Comparison of ENCODE assay signal across 17 cellular contexts in genomic region chr1:23521588-23521987, GRCh38. TPM values are rescaled to one million over a fixed set of nuclear protein-coding genes. Genes with fewer than 3 reads are reported as not detected.
DNase-seq lines count a peak whose midpoint lies in the region; ATAC-seq, FAIRE-seq and TF ChIP-seq lines count a peak whose summit lies in the region.
"Had no signal": no experiment of that assay in that cellular context is flagged by ENCODE, and none has a peak within 500 bp of the region (broad histone marks: within the 10 kb centered on the region; RNA-seq: fewer than 3 reads in every experiment).

No MANE protein-coding gene starts in this region.

- ATAC-seq in A549 (peak; percentile 49 to 84; a peak in 3 of 6 replicates), HG02623 (IDR thresholded peaks at IDR 0.05; ENCODE audit: unreplicated experiment) (no peak)
- no peak for ATAC-seq in activated T-helper 17 cell treated with anti-CD3 and anti-CD28 coated beads, Interleukin-2, amount 50 U/mL, for 72 hours (replicated peaks)
- ATAC-seq: esophagus mucosa, sciatic nerve had no signal

- 97% methylated on average over 15 of the region's 16 CpGs for WGBS in A549 (ENCODE audit: missing lambda C conversion rate)

- peaks cover 23% of the 10 kb centered on the region for H3K4me1 Mint-ChIP-seq in activated T-helper 17 cell treated with anti-CD3 and anti-CD28 coated beads, Interleukin-2, amount 50 U/mL, for 72 hours

- CTCF ChIA-PET in A549 (lab: Yijun Ruan, JAX) = interaction anchor here (1.1 to 1.7 kb wide), 2 partner anchors 18 to 24 kb away, joined by 3 to 11 read pairs; no protein-coding TSS in a partner anchor
- CTCF ChIA-PET in HEK293T (lab: Yijun Ruan, JAX) = no interaction called here

- no peaks in the 10 kb centered on the region for H3K27me3 Mint-ChIP-seq in activated T-helper 17 cell treated with anti-CD3 and anti-CD28 coated beads, Interleukin-2, amount 50 U/mL, for 72 hours
- H3K27me3 Mint-ChIP-seq: CD8-positive, alpha-beta memory T cell had no signal

- peak overlapping the region; percentile 60 for H3K27ac ChIP-seq in 22Rv1
- H3K27ac ChIP-seq in A549 = no peak overlapping the region
- H3K27ac ChIP-seq: brain microvascular endothelial cell, thyroid gland had no signal

- no peak overlapping the region for H3K4me3 ChIP-seq in A549
- H3K4me3 ChIP-seq: thyroid gland had no signal

- TF ChIP-seq EP300 in A549 (IDR thresholded peaks at IDR 0.05) = no peak

- H3K9me3 Mint-ChIP-seq in activated T-helper 17 cell treated with anti-CD3 and anti-CD28 coated beads, Interleukin-2, amount 50 U/mL, for 72 hours = no peaks in the 10 kb centered on the region
- H3K9me3 Mint-ChIP-seq: CD8-positive, alpha-beta memory T cell had no signal

- no peak for TF ChIP-seq POLR2A in A549 (IDR thresholded peaks at IDR 0.05; ENCODE audit: low read length)

- H3K27ac Mint-ChIP-seq in activated T-helper 17 cell treated with anti-CD3 and anti-CD28 coated beads, Interleukin-2, amount 50 U/mL, for 72 hours = peak overlapping the region; percentile 23

- H3K36me3 Mint-ChIP-seq in activated T-helper 17 cell treated with anti-CD3 and anti-CD28 coated beads, Interleukin-2, amount 50 U/mL, for 72 hours (ENCODE audit: low read depth) = peaks cover 41% of the 10 kb centered on the region

- TF ChIP-seq CTCF in 22Rv1 (IDR thresholded peaks at IDR 0.05) = no peak
- no peak for TF ChIP-seq CTCF in A549 (IDR thresholded peaks at IDR 0.05)

- peaks cover 24% of the 10 kb centered on the region for H3K4me1 ChIP-seq in A549
- H3K4me1 ChIP-seq: thyroid gland had no signal

- DNase-seq in A549 (ENCODE audit: low read depth in 1 of 2, low spot score in 1 of 2) (peak; percentile 31 to 42), HEK293T (ENCODE audit: extremely low spot score) (peak; percentile 51), NCI-H774 (lab: John Stamatoyannopoulos, UW) (no peak), NOMO-1 treated with dmso at 0.1 percent for 144 hours (lab: John Stamatoyannopoulos, UW; ENCODE audit: unreplicated experiment) (no peak)
- DNase-seq: activated naive CD4-positive, alpha-beta T cell; brain microvascular endothelial cell; CD8-positive, alpha-beta memory T cell; GF-D8; head of caudate nucleus; NCI-H1092; nucleus accumbens; thyroid gland had no signal

- POLR2A ChIA-PET in A549 (lab: Yijun Ruan, JAX) = interaction anchor here (0.6 kb wide), 1 partner anchor 177 kb away, joined by 4 read pairs; the partner anchor contains the start of gene HNRNPR
- POLR2A ChIA-PET in HEK293T (lab: Yijun Ruan, JAX) = interaction anchor here (1.7 kb wide), 1 partner anchor 9 kb away, joined by 5 read pairs; no protein-coding TSS in a partner anchor

- H3K4me3 Mint-ChIP-seq in activated T-helper 17 cell treated with anti-CD3 and anti-CD28 coated beads, Interleukin-2, amount 50 U/mL, for 72 hours = no peak overlapping the region
- H3K4me3 Mint-ChIP-seq: CD8-positive, alpha-beta memory T cell had no signal

- no peaks in the 10 kb centered on the region for H3K9me3 ChIP-seq in A549
- H3K9me3 ChIP-seq: thyroid gland had no signal

- no peak overlapping the region for H3K4me2 ChIP-seq in A549

- no peak for FAIRE-seq in A549 (lab: Jason Lieb, UNC)

- no peak for TF ChIP-seq RAD21 in A549 (conservative IDR thresholded peaks at IDR 0.05 in 1 of 2, IDR thresholded peaks at IDR 0.05 in 1 of 2)

TF ChIP-seq in A549, 52 proteins besides CTCF, POLR2A, EP300 and RAD21:
- TF ChIP-seq RFX5 (IDR thresholded peaks at IDR 0.05) = no peak

TF ChIP-seq in HEK293T, 16 proteins besides CTCF, POLR2A, EP300 and RAD21:
- TF ChIP-seq ARNT (IDR thresholded peaks at IDR 0.05) (no peak), PKNOX1 (IDR thresholded peaks at IDR 0.05) (peak; percentile 77)

RNA-seq across cellular contexts. Expression of gene E2F2, which starts 9.4 kb away (rescaled TPM):
- 0.90 and 1.6 TPM in 2 replicates for polyA plus RNA-seq in A549 (2011; rRNA removed)
- 1.8 and 2.4 TPM in 2 replicates for polyA plus RNA-seq in A549 (2012; cell fraction: cytosol; rRNA removed)
- polyA plus RNA-seq in A549 (2012; cell fraction: nucleus; rRNA removed) = 6.3 and 9.0 TPM in 2 replicates
- 3.4 to 3.9 TPM (median 3.4 TPM) in 3 replicates for polyA plus RNA-seq in A549 (2017; fragmentation: RNase III; extraction: RNeasy Plus Mini Kit Qiagen cat#74134 plus additional on column Dnase treatment)
- 3.0 and 3.3 TPM in 2 replicates for polyA minus RNA-seq in A549 (2011; rRNA and poly(A)+ RNA removed)
- total RNA-seq in activated T-helper 17 cell treated with anti-CD3 and anti-CD28 coated beads, Interleukin-2, amount 50 U/mL, for 72 hours = 10 to 100 TPM; 13.0 to 24.1 TPM

RNA-seq across cellular contexts. Expression of gene ASAP3, which starts 37.6 kb away (rescaled TPM):
- 5.2 and 5.6 TPM in 2 replicates for polyA plus RNA-seq in A549 (2011; rRNA removed)
- 4.3 and 5.6 TPM in 2 replicates for polyA plus RNA-seq in A549 (2012; cell fraction: cytosol; rRNA removed)
- 19.5 and 21.2 TPM in 2 replicates for polyA plus RNA-seq in A549 (2012; cell fraction: nucleus; rRNA removed)
- polyA plus RNA-seq in A549 (2017; fragmentation: RNase III; extraction: RNeasy Plus Mini Kit Qiagen cat#74134 plus additional on column Dnase treatment) = 3.9 to 4.9 TPM (median 4.0 TPM) in 3 replicates
- 10.3 and 10.7 TPM in 2 replicates for polyA minus RNA-seq in A549 (2011; rRNA and poly(A)+ RNA removed)
- total RNA-seq in activated T-helper 17 cell treated with anti-CD3 and anti-CD28 coated beads, Interleukin-2, amount 50 U/mL, for 72 hours = 1 to 10 TPM in 1 of 2 donors, under 1 TPM in 1; 0.37 to 1.0 TPM

RNA-seq across cellular contexts. Expression of gene ID3, which starts 37.7 kb away (rescaled TPM):
- polyA plus RNA-seq in A549 (2011; rRNA removed) (171 and 193 TPM in 2 replicates), A549 (2017; fragmentation: RNase III; extraction: RNeasy Plus Mini Kit Qiagen cat#74134 plus additional on column Dnase treatment) (209 to 336 TPM (median 288 TPM) in 3 replicates)
- 847 and 922 TPM in 2 replicates for polyA plus RNA-seq in A549 (2012; cell fraction: cytosol; rRNA removed)
- 1,068 and 1,236 TPM in 2 replicates for polyA plus RNA-seq in A549 (2012; cell fraction: nucleus; rRNA removed)
- polyA minus RNA-seq in A549 (2011; rRNA and poly(A)+ RNA removed) = 142 and 176 TPM in 2 replicates
- 10 to 100 TPM; 19.5 to 45.2 TPM for total RNA-seq in activated T-helper 17 cell treated with anti-CD3 and anti-CD28 coated beads, Interleukin-2, amount 50 U/mL, for 72 hours

Comparison
In these comparisons a context has a peak if more than half of its experiments do, and no peak if none do; other contexts are left out.
1. ATAC-seq: peak in A549 (2 of 2); none in activated T-helper 17 cell treated with anti-CD3 and anti-CD28 coated beads, Interleukin-2, amount 50 U/mL, for 72 hours (single experiment) and HG02623 (single experiment).
2. DNase-seq: peak in A549 (2 of 2) and HEK293T (single experiment); none in NCI-H774 (single experiment) and NOMO-1 treated with dmso at 0.1 percent for 144 hours (single experiment).